Comparison of ENCODE assay signal across 14 cellular contexts in the genomic region with DNA sequence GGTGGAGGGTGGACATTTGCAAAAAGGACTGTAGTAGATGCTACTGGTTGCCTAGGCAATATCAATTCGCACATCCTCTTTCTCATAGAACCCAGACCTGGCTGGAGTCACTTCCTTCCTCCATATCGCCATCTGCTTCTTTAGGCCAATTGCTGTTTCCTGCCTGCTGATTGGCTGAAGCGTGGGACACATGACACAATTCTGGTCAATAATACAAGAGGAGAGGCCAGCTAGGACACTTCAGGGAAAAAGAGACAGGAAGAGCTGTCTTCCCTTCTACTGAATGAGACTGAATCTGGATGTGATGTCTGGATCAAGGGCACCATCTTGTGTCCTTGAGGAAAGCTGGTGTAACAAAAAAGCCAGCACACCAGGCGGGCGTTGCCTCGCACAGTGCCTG. TPM values are rescaled to one million over a fixed set of nuclear protein-coding genes. Genes with fewer than 3 reads are reported as not detected.
DNase-seq lines count a peak whose midpoint lies in the region; ATAC-seq, FAIRE-seq and TF ChIP-seq lines count a peak whose summit lies in the region.
"Had no signal": no experiment of that assay in that cellular context is flagged by ENCODE, and none has a peak within 500 bp of the region (broad histone marks: within the 10 kb centered on the region; RNA-seq: fewer than 3 reads in every experiment).

No MANE protein-coding gene starts in this region.

- TF ChIP-seq EP300 in SK-N-SH (IDR thresholded peaks at IDR 0.05; ENCODE audit: borderline replicate concordance in 1 of 2, low read depth in 1 of 2, low read length in 1 of 2), result no peak

- H2AFZ ChIP-seq in SK-N-SH (ENCODE audit: low read depth) (no peak overlapping the region), OCI-LY7 (ENCODE audit: low read length) (peak overlapping the region; percentile 67)

- 81% methylated on average over 6 of the region's 6 CpGs for WGBS in SK-N-SH (ENCODE audit: low lambda C conversion rate)

- H3K4me3 ChIP-seq in SK-N-SH (ENCODE audit: low read depth in 2 of 2, low read length in 1 of 2) (no peak overlapping the region), OCI-LY7 (ENCODE audit: low read depth, low read length, poor library complexity, severe bottlenecking) (no peak overlapping the region), epithelial cell of proximal tubule (ENCODE audit: low read depth, low read length) (no peak overlapping the region)

- no peak overlapping the region for H3K9ac ChIP-seq in SK-N-SH

- CTCF ChIA-PET in SK-N-SH (lab: Yijun Ruan, JAX), result interaction anchor here (1.0 to 1.3 kb wide), 4 partner anchors 132 to 267 kb away, joined by 3 read pairs; no protein-coding TSS in a partner anchor
- CTCF ChIA-PET in OCI-LY7 (lab: Charles Lee; ENCODE audit: unreplicated experiment), result no interaction called here

- H3K27ac ChIP-seq in SK-N-SH (ENCODE audit: low read depth in 2 of 2, low read length in 1 of 2), result no peak overlapping the region
- no peak overlapping the region for H3K27ac ChIP-seq in OCI-LY7 (ENCODE audit: low read depth, low read length, poor library complexity, severe bottlenecking)

- no peak for TF ChIP-seq POLR2A in H54 (IDR thresholded peaks at IDR 0.05; ENCODE audit: low read depth, low read length)

- BruUV-seq in OCI-LY7 (replicated peaks; lab: Mats Ljungman, UMichigan), result no TSS peak

- peaks cover 0 to 3% of the 10 kb centered on the region in 2 experiments; a peak in 1 of 4 replicates for H3K4me1 ChIP-seq in SK-N-SH (ENCODE audit: control insufficient read depth in 1 of 2, insufficient read depth in 2 of 2, low read depth in 1 of 2, low read length in 1 of 2)
- peaks cover 10% of the 10 kb centered on the region for H3K4me1 ChIP-seq in OCI-LY7 (ENCODE audit: insufficient read depth, low read length, poor library complexity, severe bottlenecking)

- no peak for FAIRE-seq in H54 (lab: Jason Lieb, UNC)
- FAIRE-seq: colon had no signal

- H4K20me1 ChIP-seq in SK-N-SH (ENCODE audit: insufficient read depth) (no peaks in the 10 kb centered on the region), OCI-LY7 (ENCODE audit: insufficient read depth, low read length) (no peaks in the 10 kb centered on the region)

- DNase-seq in SK-N-SH, result no peak
- peak; percentile 25 for DNase-seq in OCI-LY7 (ENCODE audit: low spot score)
- DNase-seq in epithelial cell of proximal tubule (ENCODE audit: low read depth), result no peak
- no peak for DNase-seq in DMS79 treated with DMSO at 0.1 percent for 48 hours (lab: John Stamatoyannopoulos, UW)
- no peak for DNase-seq in H54 (ENCODE audit: insufficient read length, low spot score)
- no peak for DNase-seq in 8988T
- DNase-seq: activated CD4-positive, alpha-beta T cell treated with anti-CD3 and anti-CD28 coated beads for 4 hours; activated T-cell treated with anti-CD3 and anti-CD28 coated beads, Interleukin-2, amount 50 U/mL, for 24 hours; GF-D8; NCI-H524 treated with DMSO at 0.1 percent for 48 hours; stimulated activated CD4-positive, alpha-beta T cell treated with anti-CD3 and anti-CD28 coated beads, Interleukin-1b, Interleukin-23, amount 100 ng/mL, for 48 hours had no signal

- ATAC-seq in SK-N-SH treated with all-trans-retinoic acid at 6 μM for 48 hours, result no peak
- no peak for ATAC-seq in HG03045 (IDR thresholded peaks at IDR 0.05; ENCODE audit: unreplicated experiment)

- POLR2A ChIA-PET in SK-N-SH (lab: Yijun Ruan, JAX) (no interaction called here), OCI-LY7 (lab: Charles Lee) (interaction anchor here (0.6 kb wide), 1 partner anchor 848 kb away, joined by 3 read pairs; no protein-coding TSS in a partner anchor)

- H3K36me3 ChIP-seq in SK-N-SH (replicated peaks in 1 of 2; ENCODE audit: control insufficient read depth in 1 of 2, insufficient read depth in 2 of 2, low read length in 1 of 2) (no peaks in the 10 kb centered on the region), OCI-LY7 (ENCODE audit: insufficient read depth, low read length) (no peaks in the 10 kb centered on the region; the same call in 1 of the 2 replicates)

- H3K4me2 ChIP-seq in SK-N-SH (no peak overlapping the region), OCI-LY7 (ENCODE audit: low read length) (no peak overlapping the region)

- intact Hi-C loops in OCI-LY7 (cut with micrococcal nuclease; ENCODE audit: unreplicated experiment), result no loop called here

- H3K79me2 ChIP-seq in SK-N-SH (ENCODE audit: insufficient read depth), result no peaks in the 10 kb centered on the region
- no peaks in the 10 kb centered on the region for H3K79me2 ChIP-seq in OCI-LY7 (ENCODE audit: insufficient read depth, low read depth, low read length)

- TF ChIP-seq RAD21 in SK-N-SH (IDR thresholded peaks at IDR 0.05; ENCODE audit: low read length), result peak; percentile 52

- no peaks in the 10 kb centered on the region for H3K27me3 ChIP-seq in SK-N-SH (ENCODE audit: insufficient read depth)

- H3F3A ChIP-seq in SK-N-SH (replicated peaks; ENCODE audit: insufficient read depth), result no peaks in the 10 kb centered on the region

- H3K9me3 ChIP-seq in SK-N-SH, result no peaks in the 10 kb centered on the region
- no peaks in the 10 kb centered on the region; the same call in 1 of the 2 replicates for H3K9me3 ChIP-seq in OCI-LY7 (ENCODE audit: low read length)

- TF ChIP-seq CTCF in SK-N-SH (IDR thresholded peaks at IDR 0.05) (no peak), OCI-LY7 (conservative IDR thresholded peaks at IDR 0.05; ENCODE audit: low read length) (no peak), epithelial cell of proximal tubule (conservative IDR thresholded peaks at IDR 0.05; ENCODE audit: low read depth, low read length) (peak; percentile 60)

- H3K9me2 ChIP-seq in SK-N-SH, result no peaks in the 10 kb centered on the region
- no peaks in the 10 kb centered on the region for H3K9me2 ChIP-seq in OCI-LY7 (ENCODE audit: insufficient read depth, low read length)

TF ChIP-seq in SK-N-SH, 30 proteins besides CTCF, POLR2A, EP300 and RAD21:
- TF ChIP-seq MXI1 (IDR thresholded peaks at IDR 0.05; ENCODE audit: low read depth, low read length), result no peak
- TF ChIP-seq GATA2 (CRISPR knock-in tag; IDR thresholded peaks at IDR 0.05), result no peak
- TF ChIP-seq TCF12 (IDR thresholded peaks at IDR 0.05), result no peak
- TF ChIP-seq GABPA (IDR thresholded peaks at IDR 0.05; ENCODE audit: low read depth), result no peak
- TF ChIP-seq TAF1 (IDR thresholded peaks at IDR 0.05; ENCODE audit: borderline replicate concordance, low read depth, low read length), result no peak
- no peak for TF ChIP-seq RCOR1 (IDR thresholded peaks at IDR 0.05; ENCODE audit: low read length)
- TF ChIP-seq, protein P1, sequence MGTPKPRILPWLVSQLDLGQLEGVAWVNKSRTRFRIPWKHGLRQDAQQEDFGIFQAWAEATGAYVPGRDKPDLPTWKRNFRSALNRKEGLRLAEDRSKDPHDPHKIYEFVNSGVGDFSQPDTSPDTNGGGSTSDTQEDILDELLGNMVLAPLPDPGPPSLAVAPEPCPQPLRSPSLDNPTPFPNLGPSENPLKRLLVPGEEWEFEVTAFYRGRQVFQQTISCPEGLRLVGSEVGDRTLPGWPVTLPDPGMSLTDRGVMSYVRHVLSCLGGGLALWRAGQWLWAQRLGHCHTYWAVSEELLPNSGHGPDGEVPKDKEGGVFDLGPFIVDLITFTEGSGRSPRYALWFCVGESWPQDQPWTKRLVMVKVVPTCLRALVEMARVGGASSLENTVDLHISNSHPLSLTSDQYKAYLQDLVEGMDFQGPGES (IDR thresholded peaks at IDR 0.05; ENCODE audit: low read depth, low read length), result no peak
- no peak for TF ChIP-seq POLR2AphosphoS5 (IDR thresholded peaks at IDR 0.05; ENCODE audit: low read depth, low read length)
- no peak for TF ChIP-seq CHD2 (IDR thresholded peaks at IDR 0.05; ENCODE audit: low read length, partially characterized antibody)
- no peak for TF ChIP-seq RXRA (IDR thresholded peaks at IDR 0.05; ENCODE audit: borderline replicate concordance, low read depth)

TF ChIP-seq in SK-N-SH treated with all-trans-retinoic acid at 6 μM for 48 hours, 23 proteins besides CTCF, POLR2A, EP300 and RAD21 (continues in another document):
- no peak for TF ChIP-seq ZNF8 (CRISPR knock-in tag; IDR thresholded peaks at IDR 0.05)
- no peak for TF ChIP-seq CSDC2 (CRISPR knock-in tag; IDR thresholded peaks at IDR 0.05)
- TF ChIP-seq ZFP30 (CRISPR knock-in tag; IDR thresholded peaks at IDR 0.05), result no peak
- no peak for TF ChIP-seq PPARA (CRISPR knock-in tag; IDR thresholded peaks at IDR 0.05; ENCODE audit: borderline replicate concordance)
- no peak for TF ChIP-seq GLIS3 (CRISPR knock-in tag; IDR thresholded peaks at IDR 0.05)
- TF ChIP-seq, protein P2, sequence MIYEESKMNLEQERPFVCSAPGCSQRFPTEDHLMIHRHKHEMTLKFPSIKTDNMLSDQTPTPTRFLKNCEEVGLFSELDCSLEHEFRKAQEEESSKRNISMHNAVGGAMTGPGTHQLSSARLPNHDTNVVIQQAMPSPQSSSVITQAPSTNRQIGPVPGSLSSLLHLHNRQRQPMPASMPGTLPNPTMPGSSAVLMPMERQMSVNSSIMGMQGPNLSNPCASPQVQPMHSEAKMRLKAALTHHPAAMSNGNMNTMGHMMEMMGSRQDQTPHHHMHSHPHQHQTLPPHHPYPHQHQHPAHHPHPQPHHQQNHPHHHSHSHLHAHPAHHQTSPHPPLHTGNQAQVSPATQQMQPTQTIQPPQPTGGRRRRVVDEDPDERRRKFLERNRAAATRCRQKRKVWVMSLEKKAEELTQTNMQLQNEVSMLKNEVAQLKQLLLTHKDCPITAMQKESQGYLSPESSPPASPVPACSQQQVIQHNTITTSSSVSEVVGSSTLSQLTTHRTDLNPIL (CRISPR knock-in tag; IDR thresholded peaks at IDR 0.05; ENCODE audit: low read depth), result no peak

RNA-seq across cellular contexts. Expression of a gene that starts 53.8 kb away (rescaled TPM):
- polyA plus RNA-seq in SK-N-SH (2012; rRNA removed), result 5.2 and 5.4 TPM in 2 replicates
- 2.1 and 3.2 TPM in 2 replicates for polyA plus RNA-seq in SK-N-SH (2012; cell fraction: cytosol; rRNA removed)
- polyA plus RNA-seq in SK-N-SH (2012; cell fraction: nucleus; rRNA removed), result 7.3 and 8.9 TPM in 2 replicates
- total RNA-seq in OCI-LY7 (2014; rRNA removed; shearing (Covaris generic)), result 2.1 TPM in 1 of 2 replicates, not detected in the other
- total RNA-seq in OCI-LY7 (2022), result not detected in 2 replicates
- total RNA-seq in epithelial cell of proximal tubule, result 1.4 and 2.2 TPM in 2 replicates
